In the genomic region with DNA sequence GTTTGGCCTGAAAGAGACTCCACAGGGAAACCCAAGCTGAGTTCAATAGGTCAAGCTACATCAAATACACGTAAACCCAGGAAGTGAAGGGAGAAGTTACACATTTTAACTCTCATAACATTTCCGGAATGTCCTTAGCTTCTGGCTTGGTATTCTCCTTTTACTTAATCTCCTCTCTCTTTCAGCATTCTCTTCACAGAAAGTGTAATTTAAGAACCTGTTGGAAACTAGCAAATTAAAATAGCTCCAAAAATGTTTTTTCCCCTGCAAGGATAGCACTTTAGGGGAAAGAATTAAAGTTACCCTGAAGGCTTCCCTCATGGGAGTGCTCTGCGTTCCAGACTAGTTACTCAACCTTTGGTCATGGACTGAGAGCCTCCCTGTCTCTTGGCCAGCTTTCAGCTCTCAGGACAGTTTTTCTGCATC, we compare ENCODE assay signal across 11 cellular contexts.
DNase-seq lines count a peak whose midpoint lies in the region; ATAC-seq and TF ChIP-seq lines count a peak whose summit lies in the region.
"Had no signal": no experiment of that assay in that cellular context is flagged by ENCODE, and none has a peak within 500 bp of the region (broad histone marks: within the 10 kb centered on the region; RNA-seq: fewer than 3 reads in every experiment).

No MANE protein-coding gene starts in this region.

- H4K20me1 ChIP-seq in smooth muscle cell (ENCODE audit: low read depth) = no peaks in the 10 kb centered on the region

- H3K36me3 Mint-ChIP-seq in HFFc6 (ENCODE audit: low read depth) = no peaks in the 10 kb centered on the region; the same call in 1 of the 2 replicates

- H3K27me3 ChIP-seq in smooth muscle cell (ENCODE audit: low read depth) (no peaks in the 10 kb centered on the region), H7 (ENCODE audit: control insufficient read depth, insufficient read depth, low read length) (no peaks in the 10 kb centered on the region)

- no peaks in the 10 kb centered on the region for H3K4me1 ChIP-seq in smooth muscle cell (ENCODE audit: low read depth)

- peak overlapping the region; percentile 17 for H3K27ac ChIP-seq in smooth muscle cell (ENCODE audit: low read depth)
- H3K27ac ChIP-seq: SK-N-MC had no signal

- peaks cover 51% of the 10 kb centered on the region for H3K4me1 Mint-ChIP-seq in HFFc6 (ENCODE audit: low read depth)

- H3K4me2 ChIP-seq in smooth muscle cell = peak overlapping the region; percentile 17

- no peak overlapping the region for H3K9ac ChIP-seq in smooth muscle cell (ENCODE audit: low read depth)

- H3K27ac Mint-ChIP-seq in HFFc6 = peak overlapping the region; percentile 92

- intact Hi-C loops in left ventricle myocardium superior (cut with micrococcal nuclease) = no loop called here

- no peaks in the 10 kb centered on the region for H3K9me3 Mint-ChIP-seq in HFFc6

- no peaks in the 10 kb centered on the region for H3F3A ChIP-seq in smooth muscle cell (ENCODE audit: low read depth)

- peak; percentile 94 for ATAC-seq in left ventricle myocardium superior
- no peak for ATAC-seq in HG03520 (IDR thresholded peaks at IDR 0.05; ENCODE audit: unreplicated experiment)

- H2AFZ ChIP-seq in smooth muscle cell (ENCODE audit: low read depth) = no peak overlapping the region

- TF ChIP-seq CTCF in HFFc6 (IDR thresholded peaks at IDR 0.05) (no peak), WI38 (IDR thresholded peaks at IDR 0.05; ENCODE audit: low read depth, low read length) (no peak), smooth muscle cell (IDR thresholded peaks at IDR 0.05; ENCODE audit: borderline replicate concordance, insufficient read depth, poor library complexity, severe bottlenecking) (no peak)

- no peaks in the 10 kb centered on the region for H3K9me3 ChIP-seq in smooth muscle cell (replicated peaks; ENCODE audit: low read depth)

- 55% methylated on average over 3 of the region's 3 CpGs for WGBS in smooth muscle cell (ENCODE audit: low lambda C conversion rate)

- H3K27me3 Mint-ChIP-seq in HFFc6 (ENCODE audit: insufficient read depth) = no peaks in the 10 kb centered on the region

- DNase-seq in HFFc6 (peak; percentile 89), left ventricle myocardium superior (no peak), smooth muscle cell (lab: John Stamatoyannopoulos, UW; ENCODE audit: unreplicated experiment) (no peak), middle frontal gyrus (ENCODE audit: extremely low spot score, low spot score) (no peak), H7 (no peak)
- DNase-seq in activated CD8-positive, alpha-beta memory T cell treated with anti-CD3 and anti-CD28 coated beads for 24 hours = no peak
- DNase-seq: dermis blood vessel endothelial cell, NCI-H146 had no signal

- peak overlapping the region; percentile 74 for H3K4me3 Mint-ChIP-seq in HFFc6

- H3K4me3 ChIP-seq in WI38 (ENCODE audit: low read depth, low read length) (peak overlapping the region; percentile 3; the same call in 1 of the 2 replicates), smooth muscle cell (no peak overlapping the region), H7 (ENCODE audit: insufficient read depth, low read depth, low read length) (no peak overlapping the region)
- H3K4me3 ChIP-seq: SK-N-MC had no signal

- H3K36me3 ChIP-seq in smooth muscle cell (ENCODE audit: low read depth) (no peaks in the 10 kb centered on the region), H7 (replicated peaks; ENCODE audit: control insufficient read depth, insufficient read depth, low read length) (no peaks in the 10 kb centered on the region)

- no peaks in the 10 kb centered on the region for H3K79me2 ChIP-seq in smooth muscle cell (ENCODE audit: low read depth)
